ENCODE assay signal across 14 cellular contexts in the genomic region with DNA sequence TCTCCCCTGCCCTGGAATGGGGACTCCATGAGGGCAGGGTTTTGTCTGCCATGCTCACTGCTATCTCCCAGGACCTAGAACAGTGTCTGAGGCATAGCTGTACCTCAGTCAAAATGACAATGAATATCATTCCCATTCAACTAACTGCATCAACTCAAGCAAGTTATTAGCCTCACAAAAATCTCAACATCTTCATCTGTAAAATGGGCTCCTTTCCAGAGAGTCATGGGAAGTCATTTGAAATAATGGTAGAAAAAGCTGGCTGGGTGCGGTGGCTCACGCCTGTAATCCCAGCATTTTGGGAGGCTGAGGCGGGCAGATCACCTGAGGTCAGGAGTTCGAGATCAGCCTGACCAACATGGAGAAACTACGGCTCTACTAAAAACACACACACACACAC. TPM values are rescaled to one million over a fixed set of nuclear protein-coding genes. Genes with fewer than 3 reads are reported as not detected.
DNase-seq lines count a peak whose midpoint lies in the region; ATAC-seq, FAIRE-seq and TF ChIP-seq lines count a peak whose summit lies in the region.
"Had no signal": no experiment of that assay in that cellular context is flagged by ENCODE, and none has a peak within 500 bp of the region (broad histone marks: within the 10 kb centered on the region; RNA-seq: fewer than 3 reads in every experiment).

No MANE protein-coding gene starts in this region.

- H3K4me3 Mint-ChIP-seq in CD8-positive, alpha-beta T cell = peak overlapping the region; percentile 36
- H3K4me3 Mint-ChIP-seq in chondrocyte (ENCODE audit: unreplicated experiment) (peak overlapping the region; percentile 33), nephron (peak overlapping the region; percentile 8 to 67 (median 31))

- H3K4me1 ChIP-seq in A549 = peaks cover 4% of the 10 kb centered on the region; the same call in 1 of the 3 replicates
- H3K4me1 ChIP-seq in CD8-positive, alpha-beta T cell (ENCODE audit: insufficient read depth, low read length) = peaks cover 77% of the 10 kb centered on the region

- TF ChIP-seq CTCF in A549 (IDR thresholded peaks at IDR 0.05) (no peak), chondrocyte (IDR thresholded peaks at IDR 0.05) (no peak), nephron (IDR thresholded peaks at IDR 0.05; ENCODE audit: unreplicated experiment in 3 of 3) (no peak)
- TF ChIP-seq CTCF in CD8-positive, alpha-beta T cell (IDR thresholded peaks at IDR 0.05) = no peak

- no peak for TF ChIP-seq EP300 in A549 (IDR thresholded peaks at IDR 0.05)

- no peak for ATAC-seq in A549
- no peak for ATAC-seq in CD8-positive, alpha-beta T cell

- H3K9me3 ChIP-seq in A549 (no peaks in the 10 kb centered on the region), MG63 (no peaks in the 10 kb centered on the region)
- H3K9me3 ChIP-seq in CD8-positive, alpha-beta T cell (ENCODE audit: low read length) = no peaks in the 10 kb centered on the region
- H3K9me3 ChIP-seq: adrenal gland, SK-N-SH had no signal

- POLR2A ChIA-PET in A549 (lab: Yijun Ruan, JAX) = no interaction called here
- POLR2A ChIA-PET in CD8-positive, alpha-beta T cell (lab: Charles Lee) = interaction anchor here (0.6 to 3.0 kb wide), 2 partner anchors 15 to 35 kb away, joined by 3 to 46 read pairs; a partner anchor contains a TSS
- POLR2A ChIA-PET in HEK293T (lab: Yijun Ruan, JAX) = no interaction called here

- no peaks in the 10 kb centered on the region for H3K27me3 Mint-ChIP-seq in CD8-positive, alpha-beta T cell (ENCODE audit: low read depth)
- H3K27me3 Mint-ChIP-seq in chondrocyte (ENCODE audit: low read depth) (no peaks in the 10 kb centered on the region), nephron (ENCODE audit: low read depth) (peaks cover 7% of the 10 kb centered on the region)

- no peak overlapping the region for H3K4me2 ChIP-seq in A549
- H3K4me2 ChIP-seq: SK-N-SH had no signal

- H3K9me3 Mint-ChIP-seq in CD8-positive, alpha-beta T cell = no peaks in the 10 kb centered on the region
- no peaks in the 10 kb centered on the region for H3K9me3 Mint-ChIP-seq in chondrocyte (ENCODE audit: low read depth)
- H3K9me3 Mint-ChIP-seq in nephron = no peaks in the 10 kb centered on the region

- peaks cover 78% of the 10 kb centered on the region for H3K4me1 Mint-ChIP-seq in CD8-positive, alpha-beta T cell (ENCODE audit: low read depth)
- H3K4me1 Mint-ChIP-seq in chondrocyte (ENCODE audit: low read depth) (peaks cover 58% of the 10 kb centered on the region), nephron (peaks cover 32% of the 10 kb centered on the region)

- WGBS in A549 (ENCODE audit: missing lambda C conversion rate) = 90% methylated on average over 5 of the region's 5 CpGs

- TF ChIP-seq POLR2A in A549 (IDR thresholded peaks at IDR 0.05; ENCODE audit: low read length) = no peak

- H3K36me3 ChIP-seq in CD8-positive, alpha-beta T cell (ENCODE audit: insufficient read depth, low read length) = peaks cover 26% of the 10 kb centered on the region
- no peaks in the 10 kb centered on the region for H3K36me3 ChIP-seq in MG63
- H3K36me3 ChIP-seq: adrenal gland had no signal

- DNase-seq in A549 (ENCODE audit: low read depth in 1 of 2, low spot score in 1 of 2) (no peak), chondrocyte (ENCODE audit: low spot score) (no peak), MG63 (no peak), MV-4-11 (lab: John Stamatoyannopoulos, UW) (no peak), HEK293T (ENCODE audit: extremely low spot score) (no peak), SIG-M5 (lab: John Stamatoyannopoulos, UW) (no peak)
- no peak for DNase-seq in CD8-positive, alpha-beta T cell
- DNase-seq: activated CD4-positive, alpha-beta T cell treated with anti-CD3 and anti-CD28 coated beads for 1 hour; adrenal gland; foreskin fibroblast; SK-N-SH had no signal

- no peaks in the 10 kb centered on the region for H3K27me3 ChIP-seq in CD8-positive, alpha-beta T cell (ENCODE audit: insufficient read depth, low read length)
- H3K27me3 ChIP-seq in MG63 = no peaks in the 10 kb centered on the region
- H3K27me3 ChIP-seq: adrenal gland had no signal

- H3K36me3 Mint-ChIP-seq in CD8-positive, alpha-beta T cell = peaks cover 67% of the 10 kb centered on the region
- H3K36me3 Mint-ChIP-seq in chondrocyte (ENCODE audit: low read depth) = peaks cover 5% of the 10 kb centered on the region
- H3K36me3 Mint-ChIP-seq in nephron (ENCODE audit: low read depth) = peaks cover 11% of the 10 kb centered on the region

- intact Hi-C loops in CD8-positive, alpha-beta T cell (cut with DNase I, micrococcal nuclease) = no loop called here

- CTCF ChIA-PET in A549 (lab: Yijun Ruan, JAX) (interaction anchor here (1.1 to 15.5 kb wide), 5 partner anchors 15 to 179 kb away, joined by 3 to 157 read pairs (median 17); a partner anchor contains a TSS), HEK293T (lab: Yijun Ruan, JAX) (interaction anchor here (0.7 kb wide), 1 partner anchor 18 kb away, joined by 4 read pairs; no protein-coding TSS in a partner anchor)
- CTCF ChIA-PET in CD8-positive, alpha-beta T cell (lab: Charles Lee) = interaction anchor here (0.6 to 10.3 kb wide), 5 partner anchors 10 to 120 kb away, joined by 3 to 84 read pairs (median 9); a partner anchor contains a TSS

- TF ChIP-seq RAD21 in A549 (conservative IDR thresholded peaks at IDR 0.05 in 1 of 2, IDR thresholded peaks at IDR 0.05 in 1 of 2) = no peak

- no peak for FAIRE-seq in A549 (lab: Jason Lieb, UNC)
- FAIRE-seq: keratinocyte had no signal

- H3K27ac Mint-ChIP-seq in CD8-positive, alpha-beta T cell = peak overlapping the region; percentile 93
- H3K27ac Mint-ChIP-seq in chondrocyte (ENCODE audit: unreplicated experiment) (peak overlapping the region; percentile 98), nephron (peak overlapping the region; percentile 89 to 99 (median 95))

- H3K4me3 ChIP-seq in A549 (no peak overlapping the region), MG63 (no peak overlapping the region)
- no peak overlapping the region for H3K4me3 ChIP-seq in CD8-positive, alpha-beta T cell (ENCODE audit: low read depth, low read length)
- H3K4me3 ChIP-seq: adrenal gland had no signal

- H3K27ac ChIP-seq in A549 = no peak overlapping the region
- no peak overlapping the region for H3K27ac ChIP-seq in CD8-positive, alpha-beta T cell (ENCODE audit: low read depth, low read length)

TF ChIP-seq in A549, 52 proteins besides CTCF, POLR2A, EP300 and RAD21:
- no peak for TF ChIP-seq HOXB5 (CRISPR knock-in tag; IDR thresholded peaks at IDR 0.05)
- peak; percentile 64; the same call in 1 of the 2 replicates for TF ChIP-seq KDM1A (IDR thresholded peaks at IDR 0.05; ENCODE audit: low read depth)
TF ChIP-seq in A549: peak in this region for 1.

TF ChIP-seq in HEK293T, 16 proteins besides CTCF, POLR2A, EP300 and RAD21 (continues in another document):
- no peak for TF ChIP-seq HDGF (IDR thresholded peaks at IDR 0.05; ENCODE audit: borderline replicate concordance)
- TF ChIP-seq FOXK2 (IDR thresholded peaks at IDR 0.05) = no peak
- no peak for TF ChIP-seq BHLHE40 (IDR thresholded peaks at IDR 0.05; ENCODE audit: borderline replicate concordance)

RNA-seq across cellular contexts. Expression of a gene that starts 9.4 kb away (rescaled TPM):
- 0.06 and 0.11 TPM in 2 replicates for polyA plus RNA-seq in A549 (2011; rRNA removed)
- 0.04 and 0.12 TPM in 2 replicates for polyA plus RNA-seq in A549 (2012; cell fraction: cytosol; rRNA removed)
- polyA plus RNA-seq in A549 (2012; cell fraction: nucleus; rRNA removed) = 0.12 TPM in 1 of 2 replicates, not detected in the other
- 0.04 to 0.08 TPM (median 0.06 TPM) in 3 replicates for polyA plus RNA-seq in A549 (2017; fragmentation: RNase III; extraction: RNeasy Plus Mini Kit Qiagen cat#74134 plus additional on column Dnase treatment)
- polyA minus RNA-seq in A549 (2011; rRNA and poly(A)+ RNA removed) = 0.33 TPM in 1 of 2 replicates, not detected in the other
- total RNA-seq in CD8-positive, alpha-beta T cell = 1 to 10 TPM; 5.9 to 6.4 TPM
- 2.5 to 9.9 TPM (median 9.4 TPM) in 3 replicates for total RNA-seq in chondrocyte
- not detected in 2 replicates for total RNA-seq in MG63 (2014; rRNA removed; shearing (Covaris generic); ENCODE audit: low replicate concordance)

RNA-seq across cellular contexts. Expression of a gene that starts 16.7 kb away (rescaled TPM):
- polyA plus RNA-seq in A549 (2011; rRNA removed) (45.7 and 46.7 TPM in 2 replicates), A549 (2017; fragmentation: RNase III; extraction: RNeasy Plus Mini Kit Qiagen cat#74134 plus additional on column Dnase treatment) (35.3 to 46.2 TPM (median 43.8 TPM) in 3 replicates)
- 54.0 and 66.1 TPM in 2 replicates for polyA plus RNA-seq in A549 (2012; cell fraction: cytosol; rRNA removed)
- polyA plus RNA-seq in A549 (2012; cell fraction: nucleus; rRNA removed) = 121 and 140 TPM in 2 replicates
- polyA minus RNA-seq in A549 (2011; rRNA and poly(A)+ RNA removed) = 50.3 and 61.2 TPM in 2 replicates
- total RNA-seq in CD8-positive, alpha-beta T cell = 100 to 1,000 TPM; 116 to 120 TPM
- total RNA-seq in chondrocyte = 54.9 to 67.6 TPM (median 60.3 TPM) in 3 replicates
- total RNA-seq in MG63 (2014; rRNA removed; shearing (Covaris generic); ENCODE audit: low replicate concordance) = 48.6 and 67.5 TPM in 2 replicates

RNA-seq across cellular contexts. Expression of a gene that starts 33.6 kb away (rescaled TPM):
- 28.8 and 33.4 TPM in 2 replicates for polyA plus RNA-seq in A549 (2011; rRNA removed)
- polyA plus RNA-seq in A549 (2012; cell fraction: cytosol; rRNA removed) = 58.4 and 73.6 TPM in 2 replicates
- polyA plus RNA-seq in A549 (2012; cell fraction: nucleus; rRNA removed) = 162 and 204 TPM in 2 replicates
- polyA plus RNA-seq in A549 (2017; fragmentation: RNase III; extraction: RNeasy Plus Mini Kit Qiagen cat#74134 plus additional on column Dnase treatment) = 48.5 to 54.3 TPM (median 48.5 TPM) in 3 replicates
- 49.9 and 61.5 TPM in 2 replicates for polyA minus RNA-seq in A549 (2011; rRNA and poly(A)+ RNA removed)
- 10 to 100 TPM; 91.9 to 95.3 TPM for total RNA-seq in CD8-positive, alpha-beta T cell
- total RNA-seq in chondrocyte = 50.8 to 52.8 TPM (median 50.8 TPM) in 3 replicates
- total RNA-seq in MG63 (2014; rRNA removed; shearing (Covaris generic); ENCODE audit: low replicate concordance) = 100 and 115 TPM in 2 replicates

RNA-seq across cellular contexts. Expression of a gene that starts 34.0 kb away (rescaled TPM):
- 4.9 and 5.5 TPM in 2 replicates for polyA plus RNA-seq in A549 (2011; rRNA removed)
- 15.0 and 22.1 TPM in 2 replicates for polyA plus RNA-seq in A549 (2012; cell fraction: cytosol; rRNA removed)
- 19.8 and 27.2 TPM in 2 replicates for polyA plus RNA-seq in A549 (2012; cell fraction: nucleus; rRNA removed)
- 9.4 to 9.6 TPM (median 9.5 TPM) in 3 replicates for polyA plus RNA-seq in A549 (2017; fragmentation: RNase III; extraction: RNeasy Plus Mini Kit Qiagen cat#74134 plus additional on column Dnase treatment)
- 4.1 and 5.1 TPM in 2 replicates for polyA minus RNA-seq in A549 (2011; rRNA and poly(A)+ RNA removed)
- total RNA-seq in CD8-positive, alpha-beta T cell = 1 to 10 TPM; 4.7 to 5.3 TPM
- 6.1 to 8.1 TPM (median 6.4 TPM) in 3 replicates for total RNA-seq in chondrocyte
- total RNA-seq in MG63 (2014; rRNA removed; shearing (Covaris generic); ENCODE audit: low replicate concordance) = 5.8 and 18.7 TPM in 2 replicates

RNA-seq across cellular contexts. Expression of a gene that starts 53.2 kb away (rescaled TPM):
- polyA plus RNA-seq in A549 (2011; rRNA removed) (0.03 TPM in 1 of 2 replicates, not detected in the other), A549 (2017; fragmentation: RNase III; extraction: RNeasy Plus Mini Kit Qiagen cat#74134 plus additional on column Dnase treatment) (not detected in 3 replicates)
- 0.01 and 0.04 TPM in 2 replicates for polyA plus RNA-seq in A549 (2012; cell fraction: cytosol; rRNA removed)
- 0.04 and 0.07 TPM in 2 replicates for polyA plus RNA-seq in A549 (2012; cell fraction: nucleus; rRNA removed)
- polyA minus RNA-seq in A549 (2011; rRNA and poly(A)+ RNA removed) = 0.25 TPM in 1 of 2 replicates, not detected in the other
- total RNA-seq in CD8-positive, alpha-beta T cell = 1 to 10 TPM; 5.2 to 5.5 TPM
- not detected in 3 replicates for total RNA-seq in chondrocyte
- not detected in 2 replicates for total RNA-seq in MG63 (2014; rRNA removed; shearing (Covaris generic); ENCODE audit: low replicate concordance)
- total RNA-seq: dermis blood vessel endothelial cell had no signal
- polyA plus RNA-seq: keratinocyte had no signal
